ENCODE assay signal across 13 cellular contexts in genomic region chr3:151329368-151329767, GRCh38. TPM values are rescaled to one million over a fixed set of nuclear protein-coding genes. Genes with fewer than 3 reads are reported as not detected.
DNase-seq lines count a peak whose midpoint lies in the region; ATAC-seq and TF ChIP-seq lines count a peak whose summit lies in the region.
"Had no signal": no experiment of that assay in that cellular context is flagged by ENCODE, and none has a peak within 500 bp of the region (broad histone marks: within the 10 kb centered on the region; RNA-seq: fewer than 3 reads in every experiment).

P2RY13 (minus strand) TSS chr3:151329549; CDS start chr3:151329528, 21 bp downstream.

- no peak for ATAC-seq in HCT116
- ATAC-seq in PC-3, result no peak
- no peak for ATAC-seq in SK-N-SH treated with all-trans-retinoic acid at 6 μM for 48 hours
- no peak for ATAC-seq in HG03442 (IDR thresholded peaks at IDR 0.05; ENCODE audit: unreplicated experiment)
- no peak for ATAC-seq in omental fat pad (ENCODE audit: low FRiP score)

- H3K36me3 ChIP-seq in HCT116 (ENCODE audit: control insufficient read depth in 1 of 2, insufficient read depth in 2 of 2, low read length in 2 of 2) (no peaks in the 10 kb centered on the region), PC-3 (ENCODE audit: low read depth, low read length) (no peaks in the 10 kb centered on the region), trophoblast cell (ENCODE audit: control insufficient read depth in 1 of 2, insufficient read depth in 2 of 2, low read length in 2 of 2) (no peaks in the 10 kb centered on the region)

- H3K4me2 ChIP-seq in HCT116 (ENCODE audit: low read length) (peak within 1 kb of the TSS; percentile 66), PC-3 (ENCODE audit: low read length) (peak within 1 kb of the TSS; percentile 58), trophoblast cell (ENCODE audit: low read length) (no peak within 1 kb of the TSS)

- H2BK120ac ChIP-seq in trophoblast cell (ENCODE audit: insufficient read depth, low read length, poor library complexity), result no peak within 1 kb of the TSS

- H3K23ac ChIP-seq in trophoblast cell (ENCODE audit: low read length), result no peak within 1 kb of the TSS

- no peaks in the 10 kb centered on the region for H3K79me1 ChIP-seq in trophoblast cell (ENCODE audit: low read length)

- H4K91ac ChIP-seq in trophoblast cell (ENCODE audit: low read depth, low read length), result no peak within 1 kb of the TSS

- WGBS in trophoblast cell (ENCODE audit: extremely low coverage, insufficient coverage, insufficient read length), result no CpG with 5 or more reads among the region's 1 CpG

- POLR2A ChIA-PET in HCT116 (lab: Charles Lee) (no interaction called here), PC-3 (lab: Charles Lee; ENCODE audit: unreplicated experiment) (no interaction called here)

- no peaks in the 10 kb centered on the region for H3K36me3 Mint-ChIP-seq in endothelial cell (ENCODE audit: low read depth, unreplicated experiment)

- H3K9ac ChIP-seq in HCT116 (ENCODE audit: low read length) (peak within 1 kb of the TSS; percentile 12; the same call in 1 of the 2 replicates), PC-3 (ENCODE audit: low read length) (no peak within 1 kb of the TSS), trophoblast cell (ENCODE audit: low read length) (peak within 1 kb of the TSS; percentile 27)

- no peak within 1 kb of the TSS for H2AK5ac ChIP-seq in trophoblast cell (ENCODE audit: low read length)

- TF ChIP-seq RAD21 in HCT116 (IDR thresholded peaks at IDR 0.05; ENCODE audit: low read depth), result no peak

- peaks cover 15 to 22% of the 10 kb centered on the region in 2 experiments for H3K4me1 ChIP-seq in HCT116 (ENCODE audit: control insufficient read depth in 1 of 2, insufficient read depth in 2 of 2, low read length in 2 of 2)
- peaks cover 18% of the 10 kb centered on the region for H3K4me1 ChIP-seq in PC-3 (ENCODE audit: insufficient read depth, low read length)
- no peaks in the 10 kb centered on the region for H3K4me1 ChIP-seq in trophoblast cell (ENCODE audit: control insufficient read depth in 1 of 2, insufficient read depth in 2 of 2, low read length in 2 of 2)

- no peak within 1 kb of the TSS for H4K12ac ChIP-seq in trophoblast cell (ENCODE audit: low read depth, low read length)

- H3K4ac ChIP-seq in trophoblast cell (ENCODE audit: low read depth, low read length), result no peak within 1 kb of the TSS

- no peaks in the 10 kb centered on the region for H3F3A ChIP-seq in PC-3 (ENCODE audit: low read length, unreplicated experiment)

- H3K18ac ChIP-seq in trophoblast cell (ENCODE audit: low read length), result no peak within 1 kb of the TSS

- no peak for DNase-seq in HCT116 (ENCODE audit: low read depth, low spot score)
- DNase-seq in PC-3, result no peak
- DNase-seq in endothelial cell (ENCODE audit: low spot score), result no peak
- DNase-seq in trophoblast cell, result no peak
- DNase-seq in omental fat pad (ENCODE audit: low spot score), result no peak
- DNase-seq: activated CD4-positive, CD25-positive, alpha-beta regulatory T cell treated with anti-CD3 and anti-CD28 coated beads, Interleukin-2, amount 50 U/mL, for 72 hours; DMS 273 treated with DMSO at 0.1 percent for 48 hours; hippocampal formation; KG1; NCI-H2171; RPMI8226 had no signal

- BruUV-seq in HCT116 (replicated peaks; lab: Mats Ljungman, UMichigan) (no TSS peak), PC-3 (replicated peaks; lab: Mats Ljungman, UMichigan) (no TSS peak)

- H3K27ac ChIP-seq in HCT116 (ENCODE audit: low read depth, low read length), result no peak within 1 kb of the TSS
- H3K27ac ChIP-seq in PC-3 (ENCODE audit: low read length), result no peak within 1 kb of the TSS
- H3K27ac ChIP-seq in trophoblast cell (ENCODE audit: low read depth, low read length), result no peak within 1 kb of the TSS

- H3K9me2 ChIP-seq in HCT116 (ENCODE audit: insufficient read depth), result no peaks in the 10 kb centered on the region
- no peaks in the 10 kb centered on the region for H3K9me2 ChIP-seq in PC-3 (replicated peaks; ENCODE audit: low read length)

- H3K27ac Mint-ChIP-seq in endothelial cell (ENCODE audit: unreplicated experiment), result peak within 1 kb of the TSS; percentile 26

- H3K79me2 ChIP-seq in HCT116 (ENCODE audit: insufficient read depth, low read length), result no peaks in the 10 kb centered on the region
- H3K79me2 ChIP-seq in PC-3 (ENCODE audit: low read length), result no peaks in the 10 kb centered on the region
- H3K79me2 ChIP-seq in trophoblast cell (ENCODE audit: control insufficient read depth, insufficient read depth, low read length, poor library complexity), result no peaks in the 10 kb centered on the region

- no peaks in the 10 kb centered on the region for H3K27me3 Mint-ChIP-seq in endothelial cell (ENCODE audit: unreplicated experiment)

- TF ChIP-seq POLR2A in HCT116 (IDR thresholded peaks at IDR 0.05; ENCODE audit: borderline replicate concordance, extremely low read depth, insufficient read depth, insufficient read length), result no peak

- H4K20me1 ChIP-seq in HCT116 (ENCODE audit: insufficient read depth) (no peaks in the 10 kb centered on the region), PC-3 (ENCODE audit: low read length) (no peaks in the 10 kb centered on the region)

- TF ChIP-seq CTCF in HCT116 (IDR thresholded peaks at IDR 0.05 in 2 of 3, conservative IDR thresholded peaks at IDR 0.05 in 1 of 3; ENCODE audit: borderline replicate concordance in 1 of 3, insufficient read depth in 1 of 3, low read depth in 2 of 3, low read length in 2 of 3) (no peak), PC-3 (conservative IDR thresholded peaks at IDR 0.05; ENCODE audit: low read depth, low read length) (no peak), endothelial cell (IDR thresholded peaks at IDR 0.05; ENCODE audit: unreplicated experiment) (no peak), omental fat pad (IDR thresholded peaks at IDR 0.05) (no peak)

- RAD21 ChIA-PET in HCT116 (lab: Charles Lee; ENCODE audit: low non-redundant PET in 1 of 2, low total read pairs in 2 of 2, uncharacterized antibody in 2 of 2, unreplicated experiment in 2 of 2), result no interaction called here

- H3K9me3 ChIP-seq in HCT116 (ENCODE audit: control insufficient read depth in 1 of 2, insufficient read depth in 1 of 2, low read depth in 1 of 2, low read length in 2 of 2) (no peaks in the 10 kb centered on the region), PC-3 (ENCODE audit: low read length) (no peaks in the 10 kb centered on the region), trophoblast cell (ENCODE audit: insufficient read depth, low read depth, low read length) (no peaks in the 10 kb centered on the region)

- no peak within 1 kb of the TSS for H2BK5ac ChIP-seq in trophoblast cell (ENCODE audit: low read depth, low read length, poor library complexity)

- H2AFZ ChIP-seq in HCT116 (ENCODE audit: low read depth, low read length, poor library complexity, severe bottlenecking) (peak within 1 kb of the TSS; percentile 47), PC-3 (ENCODE audit: low read length) (peak within 1 kb of the TSS; percentile 43), trophoblast cell (ENCODE audit: insufficient read depth, low read length, poor library complexity) (no peak within 1 kb of the TSS)

- H4K8ac ChIP-seq in trophoblast cell (ENCODE audit: low read depth, low read length), result no peak within 1 kb of the TSS

- CTCF ChIA-PET in HCT116 (lab: Charles Lee) (no interaction called here), PC-3 (lab: Charles Lee) (no interaction called here)

- H3K4me3 Mint-ChIP-seq in endothelial cell (ENCODE audit: unreplicated experiment), result no peak within 1 kb of the TSS

- no peak within 1 kb of the TSS for H3K14ac ChIP-seq in trophoblast cell (ENCODE audit: low read length)

- intact Hi-C loops in HCT116 (cut with micrococcal nuclease), result no loop called here
- intact Hi-C loops in PC-3 (cut with micrococcal nuclease), result loop anchor here (5.0 kb wide), 1 partner anchor 33 kb away; no protein-coding TSS in a partner anchor

- H3K4me3 ChIP-seq in HCT116 (replicated peaks in 1 of 2; ENCODE audit: low read depth in 1 of 2, low read length in 2 of 2), result peak within 1 kb of the TSS in 1 of 2 experiments; percentile 40; a peak in 2 of 4 replicates
- peak within 1 kb of the TSS; percentile 18; the same call in 1 of the 2 replicates for H3K4me3 ChIP-seq in PC-3 (ENCODE audit: low read length)
- H3K4me3 ChIP-seq in trophoblast cell (ENCODE audit: low read depth, low read length), result no peak within 1 kb of the TSS

- H2BK12ac ChIP-seq in trophoblast cell (ENCODE audit: low read length), result no peak within 1 kb of the TSS

- peaks cover 9% of the 10 kb centered on the region for H3K4me1 Mint-ChIP-seq in endothelial cell (ENCODE audit: unreplicated experiment)

- no peaks in the 10 kb centered on the region for H3K27me3 ChIP-seq in HCT116 (ENCODE audit: insufficient read depth, low read length)
- H3K27me3 ChIP-seq in PC-3 (ENCODE audit: low read length), result no peaks in the 10 kb centered on the region
- H3K27me3 ChIP-seq in trophoblast cell (ENCODE audit: insufficient read depth, low read length), result no peaks in the 10 kb centered on the region

- H3K9me3 Mint-ChIP-seq in endothelial cell (ENCODE audit: unreplicated experiment), result no peaks in the 10 kb centered on the region

TF ChIP-seq in HCT116, 20 proteins besides CTCF, POLR2A, EP300 and RAD21 (continues in another document):
- TF ChIP-seq EZH2phosphoT487 (IDR thresholded peaks at IDR 0.05; ENCODE audit: borderline replicate concordance) (no peak), MAX (IDR thresholded peaks at IDR 0.05) (no peak), TCF7L2 (IDR thresholded peaks at IDR 0.05; ENCODE audit: borderline replicate concordance, extremely low read depth, insufficient read depth, insufficient read length) (no peak), SIN3A (IDR thresholded peaks at IDR 0.05; ENCODE audit: low read depth) (no peak), EGR1 (IDR thresholded peaks at IDR 0.05; ENCODE audit: low read depth) (no peak)

TF ChIP-seq in SK-N-SH treated with all-trans-retinoic acid at 6 μM for 48 hours, 23 proteins besides CTCF, POLR2A, EP300 and RAD21 (continues in another document):
- TF ChIP-seq ISL1 (CRISPR knock-in tag; IDR thresholded peaks at IDR 0.05), result no peak
- TF ChIP-seq ARNTL (CRISPR knock-in tag; IDR thresholded peaks at IDR 0.05; ENCODE audit: borderline replicate concordance, low read depth), result no peak

RNA-seq across cellular contexts. Expression of gene P2RY13, which starts in this region (rescaled TPM):
- total RNA-seq in HCT116 (2021; ENCODE audit: unreplicated experiment) (not detected), PC-3 (2014; rRNA removed) (not detected in 2 replicates), endothelial cell (ENCODE audit: unreplicated experiment) (not detected), omental fat pad (10 to 100 TPM in 1 of 4 donors, 1 to 10 TPM in 2, under 1 TPM in 1; 0.72 to 10.7 (median 3.4) TPM)
- not detected in 2 replicates for polyA plus RNA-seq in HCT116 (2012)
- not detected in 2 replicates for polyA plus RNA-seq in trophoblast cell (2013)
